10 cellular contexts compared by ENCODE assay signal in genomic region chr2:230660294-230661060, GRCh38. TPM values are rescaled to one million over a fixed set of nuclear protein-coding genes. Genes with fewer than 3 reads are reported as not detected.
DNase-seq lines count a peak whose midpoint lies in the region; ATAC-seq and TF ChIP-seq lines count a peak whose summit lies in the region.
"Had no signal": no experiment of that assay in that cellular context is flagged by ENCODE, and none has a peak within 500 bp of the region (broad histone marks: within the 10 kb centered on the region; RNA-seq: fewer than 3 reads in every experiment).

No MANE protein-coding gene starts in this region.

- intact Hi-C loops in OCI-LY7 (cut with micrococcal nuclease; ENCODE audit: unreplicated experiment) = no loop called here

- no peaks in the 10 kb centered on the region for H3K9me3 Mint-ChIP-seq in central memory CD8-positive, alpha-beta T cell
- no peaks in the 10 kb centered on the region for H3K9me3 Mint-ChIP-seq in nephron progenitor cell

- peak overlapping the region; percentile 52 for H3K4me3 Mint-ChIP-seq in central memory CD8-positive, alpha-beta T cell
- no peak overlapping the region for H3K4me3 Mint-ChIP-seq in nephron progenitor cell

- H3K9me3 ChIP-seq in DOHH2 (ENCODE audit: control insufficient read depth, insufficient read depth, low read length) = no peaks in the 10 kb centered on the region
- no peaks in the 10 kb centered on the region for H3K9me3 ChIP-seq in OCI-LY7 (ENCODE audit: low read length)
- no peaks in the 10 kb centered on the region for H3K9me3 ChIP-seq in WERI-Rb-1 (ENCODE audit: severe bottlenecking)
- H3K9me3 ChIP-seq: breast epithelium had no signal

- no TSS peak for BruUV-seq in OCI-LY7 (replicated peaks; lab: Mats Ljungman, UMichigan)

- peak; percentile 39 for DNase-seq in OCI-LY7 (ENCODE audit: low spot score)
- no peak for DNase-seq in central memory CD8-positive, alpha-beta T cell (ENCODE audit: low spot score in 2 of 2)
- no peak for DNase-seq in omental fat pad (ENCODE audit: low spot score)
- no peak for DNase-seq in DMS79 (lab: John Stamatoyannopoulos, UW)
- no peak for DNase-seq in nephron progenitor cell
- DNase-seq in WERI-Rb-1 = no peak
- DNase-seq: Karpas-422 had no signal

- H3K4me1 ChIP-seq in DOHH2 (ENCODE audit: control insufficient read depth, low read length) (peaks cover 18% of the 10 kb centered on the region), OCI-LY7 (ENCODE audit: insufficient read depth, low read length, poor library complexity, severe bottlenecking) (peaks cover 17% of the 10 kb centered on the region)
- H3K4me1 ChIP-seq: breast epithelium had no signal

- CTCF ChIA-PET in OCI-LY7 (lab: Charles Lee; ENCODE audit: unreplicated experiment) = no interaction called here

- no peaks in the 10 kb centered on the region for H3K27me3 Mint-ChIP-seq in central memory CD8-positive, alpha-beta T cell
- peaks cover 14% of the 10 kb centered on the region for H3K27me3 Mint-ChIP-seq in nephron progenitor cell (ENCODE audit: low read depth, poor library complexity)

- peaks cover 7% of the 10 kb centered on the region for H3K36me3 Mint-ChIP-seq in central memory CD8-positive, alpha-beta T cell (ENCODE audit: insufficient read depth)
- no peaks in the 10 kb centered on the region for H3K36me3 Mint-ChIP-seq in nephron progenitor cell (ENCODE audit: low read depth)

- no peaks in the 10 kb centered on the region for H3F3A ChIP-seq in DOHH2 (ENCODE audit: control insufficient read depth, insufficient read depth)

- peak overlapping the region; percentile 76; the same call in 1 of the 2 replicates for H2AFZ ChIP-seq in OCI-LY7 (ENCODE audit: low read length)

- H3K4me2 ChIP-seq in DOHH2 (ENCODE audit: low read length) (peak overlapping the region; percentile 41), OCI-LY7 (ENCODE audit: low read length) (peak overlapping the region; percentile 34)

- H3K9me2 ChIP-seq in DOHH2 (replicated peaks; ENCODE audit: control insufficient read depth, low read length) (no peaks in the 10 kb centered on the region), OCI-LY7 (ENCODE audit: insufficient read depth, low read length) (no peaks in the 10 kb centered on the region)

- H3K36me3 ChIP-seq in DOHH2 (ENCODE audit: control insufficient read depth, low read length) (no peaks in the 10 kb centered on the region), OCI-LY7 (ENCODE audit: insufficient read depth, low read length) (no peaks in the 10 kb centered on the region), WERI-Rb-1 (no peaks in the 10 kb centered on the region)
- H3K36me3 ChIP-seq: breast epithelium had no signal

- H3K4me3 ChIP-seq in DOHH2 (ENCODE audit: low read length) = no peak overlapping the region
- no peak overlapping the region for H3K4me3 ChIP-seq in OCI-LY7 (ENCODE audit: low read depth, low read length, poor library complexity, severe bottlenecking)
- no peak overlapping the region for H3K4me3 ChIP-seq in WERI-Rb-1 (ENCODE audit: low read depth, low read length)
- H3K4me3 ChIP-seq: breast epithelium had no signal

- ATAC-seq in central memory CD8-positive, alpha-beta T cell (replicated peaks; ENCODE audit: extremely low read depth, poor library complexity, severe bottlenecking) = peak; percentile 57
- peak; percentile 38 for ATAC-seq in omental fat pad (ENCODE audit: low FRiP score)
- ATAC-seq in HG03025 (IDR thresholded peaks at IDR 0.05; ENCODE audit: low FRiP score, unreplicated experiment) = no peak

- H3K27me3 ChIP-seq in DOHH2 (ENCODE audit: control insufficient read depth, low read length) (peaks cover 4% of the 10 kb centered on the region; the same call in 1 of the 2 replicates), WERI-Rb-1 (ENCODE audit: insufficient read depth, low read depth, severe bottlenecking) (no peaks in the 10 kb centered on the region)
- H3K27me3 ChIP-seq: breast epithelium had no signal

- peaks cover 93% of the 10 kb centered on the region for H3K4me1 Mint-ChIP-seq in central memory CD8-positive, alpha-beta T cell
- peaks cover 36% of the 10 kb centered on the region for H3K4me1 Mint-ChIP-seq in nephron progenitor cell

- peak overlapping the region; percentile 70 for H3K27ac Mint-ChIP-seq in central memory CD8-positive, alpha-beta T cell (ENCODE audit: low read depth)
- H3K27ac Mint-ChIP-seq in nephron progenitor cell = no peak overlapping the region

- POLR2A ChIA-PET in OCI-LY7 (lab: Charles Lee) = interaction anchor here (0.5 to 1.6 kb wide), 8 partner anchors 8 to 218 kb away, joined by 3 to 5 read pairs (median 3); no protein-coding TSS in a partner anchor

- H4K20me1 ChIP-seq in DOHH2 (ENCODE audit: control insufficient read depth, insufficient read depth, low read depth, low read length) (no peaks in the 10 kb centered on the region), OCI-LY7 (ENCODE audit: insufficient read depth, low read length) (no peaks in the 10 kb centered on the region)

- TF ChIP-seq CTCF in DOHH2 (IDR thresholded peaks at IDR 0.05; ENCODE audit: low read depth, low read length, poor library complexity, severe bottlenecking) (no peak), OCI-LY7 (conservative IDR thresholded peaks at IDR 0.05; ENCODE audit: low read length) (no peak), omental fat pad (IDR thresholded peaks at IDR 0.05) (no peak), nephron progenitor cell (IDR thresholded peaks at IDR 0.05) (no peak), WERI-Rb-1 (IDR thresholded peaks at IDR 0.05; ENCODE audit: low read depth, low read length) (no peak)

- H3K27ac ChIP-seq in DOHH2 (ENCODE audit: low read depth, low read length) (no peak overlapping the region), OCI-LY7 (ENCODE audit: low read depth, low read length, poor library complexity, severe bottlenecking) (no peak overlapping the region), WERI-Rb-1 (no peak overlapping the region)

- H3K79me2 ChIP-seq in DOHH2 (ENCODE audit: control insufficient read depth, low read length) (no peaks in the 10 kb centered on the region), OCI-LY7 (ENCODE audit: insufficient read depth, low read depth, low read length) (no peaks in the 10 kb centered on the region)

RNA-seq across cellular contexts. Expression of gene CAB39, which starts 52.2 kb away (rescaled TPM):
- total RNA-seq in OCI-LY7 (2014; rRNA removed; shearing (Covaris generic)) = 31.5 and 39.3 TPM in 2 replicates
- total RNA-seq in OCI-LY7 (2022) (53.4 and 53.8 TPM in 2 replicates), omental fat pad (100 to 1,000 TPM in 1 of 4 donors, 10 to 100 TPM in 3; 61.2 to 110 (median 90.3) TPM)
